1 cellular context compared by ENCODE assay signal in the genomic region with DNA sequence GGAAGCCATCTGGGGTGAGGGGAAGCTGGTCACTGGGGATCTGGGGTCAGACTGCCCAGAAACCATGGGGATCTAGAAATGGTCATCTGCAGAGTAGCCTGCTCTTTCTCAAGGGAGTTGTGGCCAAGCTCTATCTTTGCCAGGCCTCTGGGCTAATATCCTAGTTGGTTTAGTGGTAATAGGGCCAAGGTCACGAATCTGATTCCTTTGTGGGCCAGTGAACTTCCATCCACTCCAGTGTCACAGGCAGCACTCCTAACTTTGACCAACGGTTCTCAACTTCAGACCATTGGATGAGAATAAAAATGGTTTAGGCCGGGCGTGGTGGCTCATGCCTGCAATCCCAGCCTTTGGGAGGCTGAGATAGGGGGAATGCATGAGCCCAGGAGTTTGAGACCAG.
TF ChIP-seq lines count a peak whose summit lies in the region.

No MANE protein-coding gene starts in this region.

TF ChIP-seq in HepG2, 621 proteins besides CTCF, POLR2A, EP300 and RAD21:
- TF ChIP-seq YEATS2 (CRISPR knock-in tag; IDR thresholded peaks at IDR 0.05; ENCODE audit: borderline replicate concordance) (0 out of 2 replicates have a peak, but pooled peaks have one; percentile 13), HNF4A (CRISPR knock-in tag; IDR thresholded peaks at IDR 0.05) (0 out of 2 replicates have a peak, but pooled peaks have one; percentile 15), ZMYM4 (CRISPR knock-in tag; IDR thresholded peaks at IDR 0.05) (peak; percentile 27; the same call in 1 of the 2 replicates), ZNF644 (CRISPR knock-in tag; IDR thresholded peaks at IDR 0.05; ENCODE audit: low read depth) (peak; percentile 76), NR2F2 (IDR thresholded peaks at IDR 0.05; ENCODE audit: borderline replicate concordance, low read depth) (0 out of 2 replicates have a peak, but pooled peaks have one; percentile 14), ZMYM3 (CRISPR knock-in tag; IDR thresholded peaks at IDR 0.05) (no peak)
- TF ChIP-seq, protein P1, sequence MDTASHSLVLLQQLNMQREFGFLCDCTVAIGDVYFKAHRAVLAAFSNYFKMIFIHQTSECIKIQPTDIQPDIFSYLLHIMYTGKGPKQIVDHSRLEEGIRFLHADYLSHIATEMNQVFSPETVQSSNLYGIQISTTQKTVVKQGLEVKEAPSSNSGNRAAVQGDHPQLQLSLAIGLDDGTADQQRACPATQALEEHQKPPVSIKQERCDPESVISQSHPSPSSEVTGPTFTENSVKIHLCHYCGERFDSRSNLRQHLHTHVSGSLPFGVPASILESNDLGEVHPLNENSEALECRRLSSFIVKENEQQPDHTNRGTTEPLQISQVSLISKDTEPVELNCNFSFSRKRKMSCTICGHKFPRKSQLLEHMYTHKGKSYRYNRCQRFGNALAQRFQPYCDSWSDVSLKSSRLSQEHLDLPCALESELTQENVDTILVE (CRISPR knock-in tag; IDR thresholded peaks at IDR 0.05), result no peak
- TF ChIP-seq, protein P2, sequence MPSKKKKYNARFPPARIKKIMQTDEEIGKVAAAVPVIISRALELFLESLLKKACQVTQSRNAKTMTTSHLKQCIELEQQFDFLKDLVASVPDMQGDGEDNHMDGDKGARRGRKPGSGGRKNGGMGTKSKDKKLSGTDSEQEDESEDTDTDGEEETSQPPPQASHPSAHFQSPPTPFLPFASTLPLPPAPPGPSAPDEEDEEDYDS (CRISPR knock-in tag; IDR thresholded peaks at IDR 0.05), result no peak
- TF ChIP-seq, protein P3, sequence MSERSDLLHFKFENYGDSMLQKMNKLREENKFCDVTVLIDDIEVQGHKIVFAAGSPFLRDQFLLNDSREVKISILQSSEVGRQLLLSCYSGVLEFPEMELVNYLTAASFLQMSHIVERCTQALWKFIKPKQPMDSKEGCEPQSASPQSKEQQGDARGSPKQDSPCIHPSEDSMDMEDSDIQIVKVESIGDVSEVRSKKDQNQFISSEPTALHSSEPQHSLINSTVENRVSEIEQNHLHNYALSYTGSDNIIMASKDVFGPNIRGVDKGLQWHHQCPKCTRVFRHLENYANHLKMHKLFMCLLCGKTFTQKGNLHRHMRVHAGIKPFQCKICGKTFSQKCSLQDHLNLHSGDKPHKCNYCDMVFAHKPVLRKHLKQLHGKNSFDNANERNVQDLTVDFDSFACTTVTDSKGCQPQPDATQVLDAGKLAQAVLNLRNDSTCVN (CRISPR knock-in tag; IDR thresholded peaks at IDR 0.05; ENCODE audit: borderline replicate concordance), result peak; percentile 27; the same call in 1 of the 2 replicates
- TF ChIP-seq, protein P4, sequence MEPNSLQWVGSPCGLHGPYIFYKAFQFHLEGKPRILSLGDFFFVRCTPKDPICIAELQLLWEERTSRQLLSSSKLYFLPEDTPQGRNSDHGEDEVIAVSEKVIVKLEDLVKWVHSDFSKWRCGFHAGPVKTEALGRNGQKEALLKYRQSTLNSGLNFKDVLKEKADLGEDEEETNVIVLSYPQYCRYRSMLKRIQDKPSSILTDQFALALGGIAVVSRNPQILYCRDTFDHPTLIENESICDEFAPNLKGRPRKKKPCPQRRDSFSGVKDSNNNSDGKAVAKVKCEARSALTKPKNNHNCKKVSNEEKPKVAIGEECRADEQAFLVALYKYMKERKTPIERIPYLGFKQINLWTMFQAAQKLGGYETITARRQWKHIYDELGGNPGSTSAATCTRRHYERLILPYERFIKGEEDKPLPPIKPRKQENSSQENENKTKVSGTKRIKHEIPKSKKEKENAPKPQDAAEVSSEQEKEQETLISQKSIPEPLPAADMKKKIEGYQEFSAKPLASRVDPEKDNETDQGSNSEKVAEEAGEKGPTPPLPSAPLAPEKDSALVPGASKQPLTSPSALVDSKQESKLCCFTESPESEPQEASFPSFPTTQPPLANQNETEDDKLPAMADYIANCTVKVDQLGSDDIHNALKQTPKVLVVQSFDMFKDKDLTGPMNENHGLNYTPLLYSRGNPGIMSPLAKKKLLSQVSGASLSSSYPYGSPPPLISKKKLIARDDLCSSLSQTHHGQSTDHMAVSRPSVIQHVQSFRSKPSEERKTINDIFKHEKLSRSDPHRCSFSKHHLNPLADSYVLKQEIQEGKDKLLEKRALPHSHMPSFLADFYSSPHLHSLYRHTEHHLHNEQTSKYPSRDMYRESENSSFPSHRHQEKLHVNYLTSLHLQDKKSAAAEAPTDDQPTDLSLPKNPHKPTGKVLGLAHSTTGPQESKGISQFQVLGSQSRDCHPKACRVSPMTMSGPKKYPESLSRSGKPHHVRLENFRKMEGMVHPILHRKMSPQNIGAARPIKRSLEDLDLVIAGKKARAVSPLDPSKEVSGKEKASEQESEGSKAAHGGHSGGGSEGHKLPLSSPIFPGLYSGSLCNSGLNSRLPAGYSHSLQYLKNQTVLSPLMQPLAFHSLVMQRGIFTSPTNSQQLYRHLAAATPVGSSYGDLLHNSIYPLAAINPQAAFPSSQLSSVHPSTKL (CRISPR knock-in tag; IDR thresholded peaks at IDR 0.05), result peak; percentile 31; the same call in 1 of the 2 replicates
